ENCODE assay signal across 17 cellular contexts in the genomic region with DNA sequence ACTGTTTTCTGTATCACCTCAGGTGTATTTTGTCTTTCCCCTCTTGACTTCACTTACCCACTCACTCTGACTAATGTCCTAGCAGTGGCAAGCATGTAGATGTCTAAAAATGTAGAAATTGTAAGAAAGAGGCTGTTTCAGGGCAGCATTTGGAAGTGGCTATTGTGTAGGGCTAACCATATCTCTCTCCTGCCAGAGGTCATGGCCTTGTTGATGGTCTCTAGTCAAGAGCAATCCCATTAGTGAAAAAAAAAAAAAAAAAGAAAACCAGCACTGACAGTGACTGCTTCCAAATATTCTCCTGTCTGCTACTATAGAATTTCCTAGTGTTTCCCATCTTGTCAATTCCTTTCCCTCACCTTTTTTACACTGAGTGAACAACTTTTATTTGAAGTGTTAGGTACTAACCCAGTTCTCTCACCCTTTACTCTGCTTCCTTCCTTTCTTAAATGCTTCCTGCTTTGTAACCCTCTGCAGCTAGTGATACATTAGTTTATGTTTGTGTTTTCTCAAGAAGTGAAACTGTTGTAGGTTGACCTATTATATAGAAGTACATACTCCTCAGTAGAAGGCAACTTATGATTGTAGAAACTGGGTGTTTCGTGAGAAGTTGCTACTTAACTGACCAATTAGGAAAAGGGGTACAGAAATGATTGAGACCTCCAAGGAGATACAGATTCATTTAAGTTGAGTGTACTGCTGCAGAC.
DNase-seq lines count a peak whose midpoint lies in the region; ATAC-seq and TF ChIP-seq lines count a peak whose summit lies in the region.
"Had no signal": no experiment of that assay in that cellular context is flagged by ENCODE, and none has a peak within 500 bp of the region (broad histone marks: within the 10 kb centered on the region; RNA-seq: fewer than 3 reads in every experiment).

No MANE protein-coding gene starts in this region.

- ATAC-seq in GM19395 (IDR thresholded peaks at IDR 0.05; ENCODE audit: unreplicated experiment) (peak; percentile 95), HG02759 (IDR thresholded peaks at IDR 0.05; ENCODE audit: unreplicated experiment) (peak; percentile 92), HG03432 (IDR thresholded peaks at IDR 0.05; ENCODE audit: unreplicated experiment) (peak; percentile 91)
- ATAC-seq: Panc1, T-helper 17 cell had no signal

- no peak for TF ChIP-seq CTCF in GM12865 (IDR thresholded peaks at IDR 0.05; ENCODE audit: insufficient read depth, low read depth, low read length, missing control alignments)

- no peak overlapping the region for H3K4me3 ChIP-seq in GM12865 (ENCODE audit: low read depth, low read length)

- DNase-seq in GM12865 (ENCODE audit: low read depth) (peak; percentile 3), GM03348 (ENCODE audit: low spot score) (no peak), NCI-H82 (lab: John Stamatoyannopoulos, UW) (no peak), hypothalamus (lab: John Stamatoyannopoulos, UW) (no peak), kidney tubule cell (ENCODE audit: low spot score) (no peak)
- DNase-seq: activated CD4-positive, alpha-beta memory T cell treated with anti-CD3 and anti-CD28 coated beads, Interleukin-2, amount 10 ng/mL, durations not matched to agents 7 days and 5 days; activated naive CD4-positive, alpha-beta T cell treated with anti-CD3 and anti-CD28 coated beads, Interleukin-2, amount 10 ng/mL, durations not matched to agents 7 days and 5 days; cerebellar nuclear complex; COR-L47; HFFc6; NCI-H2171; retina; T-helper 17 cell had no signal
